1 cellular context compared by ENCODE assay signal in the genomic region with DNA sequence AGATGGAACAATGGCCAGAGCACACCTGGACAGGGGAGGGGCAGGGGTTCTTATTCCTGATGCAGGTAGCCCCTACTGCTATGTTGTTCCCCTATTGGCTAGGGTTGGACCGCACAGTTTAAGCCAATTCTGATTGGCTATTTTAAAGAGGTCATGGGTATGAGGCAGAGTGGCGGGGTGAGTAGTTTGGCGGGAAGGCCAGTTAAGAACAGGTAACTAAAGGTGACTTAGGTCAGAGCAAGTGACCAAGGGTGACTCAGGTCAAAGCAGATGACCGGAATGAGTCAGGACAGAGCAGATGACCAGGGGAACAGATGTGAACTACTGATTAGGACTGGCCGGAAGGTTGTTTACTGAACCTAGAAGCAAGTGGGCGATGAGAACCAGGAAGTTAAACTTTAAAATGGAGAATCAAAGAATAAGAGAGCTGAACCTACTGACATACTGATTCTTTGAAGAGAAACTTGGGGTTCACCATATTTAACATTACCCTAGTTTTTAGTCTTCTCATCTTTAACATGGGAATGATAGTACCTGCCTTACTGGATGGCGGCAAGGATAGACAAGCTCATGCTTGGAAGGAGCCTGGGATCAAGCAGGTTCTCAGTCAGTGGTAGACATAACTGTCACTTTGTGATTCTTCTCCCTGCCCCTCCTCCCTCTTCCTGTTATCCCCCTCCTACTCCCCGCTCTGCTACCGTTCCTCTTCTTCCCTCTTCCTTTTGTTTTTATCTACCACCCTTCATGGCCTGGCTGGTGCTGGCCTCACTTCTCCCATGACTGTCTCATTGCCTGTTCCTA.
A peak's percentile ranks its signal among the peaks of the same experiment; 100 is the strongest.
TF ChIP-seq lines count a peak whose summit lies in the region.

No MANE protein-coding gene starts in this region.

TF ChIP-seq in K562, 482 proteins besides CTCF, POLR2A, EP300 and RAD21 (continued from another document and continues in another):
- peak; percentile 52; the same call in 1 of the 2 replicates for TF ChIP-seq RAD51 (IDR thresholded peaks at IDR 0.05; ENCODE audit: borderline replicate concordance, low read depth)
- no peak for TF ChIP-seq BDP1 (IDR thresholded peaks at IDR 0.05; ENCODE audit: insufficient read depth, insufficient read length)
- peak; percentile 94 for TF ChIP-seq NCOR1 (IDR thresholded peaks at IDR 0.05)
- no peak for TF ChIP-seq HNRNPUL1 (IDR thresholded peaks at IDR 0.05; ENCODE audit: low read length)
- TF ChIP-seq SIN3B (IDR thresholded peaks at IDR 0.05; ENCODE audit: low read depth) = 0 out of 2 replicates have a peak, but pooled peaks have one; percentile 7
- no peak for TF ChIP-seq KAT8 (IDR thresholded peaks at IDR 0.05; ENCODE audit: low read depth)
- peak; percentile 96 for TF ChIP-seq CHAMP1 (IDR thresholded peaks at IDR 0.05)
- TF ChIP-seq NCOA6 (IDR thresholded peaks at IDR 0.05) = no peak; the same call in 1 of the 2 replicates
- peak; percentile 95 for TF ChIP-seq JUN (IDR thresholded peaks at IDR 0.05; ENCODE audit: borderline replicate concordance, low read depth, low read length)
- TF ChIP-seq JUN (CRISPR knock-in tag; IDR thresholded peaks at IDR 0.05; ENCODE audit: borderline replicate concordance) = peak; percentile 87
- TF ChIP-seq, protein P1, sequence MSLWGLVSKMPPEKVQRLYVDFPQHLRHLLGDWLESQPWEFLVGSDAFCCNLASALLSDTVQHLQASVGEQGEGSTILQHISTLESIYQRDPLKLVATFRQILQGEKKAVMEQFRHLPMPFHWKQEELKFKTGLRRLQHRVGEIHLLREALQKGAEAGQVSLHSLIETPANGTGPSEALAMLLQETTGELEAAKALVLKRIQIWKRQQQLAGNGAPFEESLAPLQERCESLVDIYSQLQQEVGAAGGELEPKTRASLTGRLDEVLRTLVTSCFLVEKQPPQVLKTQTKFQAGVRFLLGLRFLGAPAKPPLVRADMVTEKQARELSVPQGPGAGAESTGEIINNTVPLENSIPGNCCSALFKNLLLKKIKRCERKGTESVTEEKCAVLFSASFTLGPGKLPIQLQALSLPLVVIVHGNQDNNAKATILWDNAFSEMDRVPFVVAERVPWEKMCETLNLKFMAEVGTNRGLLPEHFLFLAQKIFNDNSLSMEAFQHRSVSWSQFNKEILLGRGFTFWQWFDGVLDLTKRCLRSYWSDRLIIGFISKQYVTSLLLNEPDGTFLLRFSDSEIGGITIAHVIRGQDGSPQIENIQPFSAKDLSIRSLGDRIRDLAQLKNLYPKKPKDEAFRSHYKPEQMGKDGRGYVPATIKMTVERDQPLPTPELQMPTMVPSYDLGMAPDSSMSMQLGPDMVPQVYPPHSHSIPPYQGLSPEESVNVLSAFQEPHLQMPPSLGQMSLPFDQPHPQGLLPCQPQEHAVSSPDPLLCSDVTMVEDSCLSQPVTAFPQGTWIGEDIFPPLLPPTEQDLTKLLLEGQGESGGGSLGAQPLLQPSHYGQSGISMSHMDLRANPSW (CRISPR knock-in tag; IDR thresholded peaks at IDR 0.05) = no peak
- 0 out of 2 replicates have a peak, but pooled peaks have one; percentile 14 for TF ChIP-seq CREB3 (tag; conservative IDR thresholded peaks at IDR 0.05; ENCODE audit: low read depth)
- TF ChIP-seq CEBPG (CRISPR knock-in tag; IDR thresholded peaks at IDR 0.05) = no peak
- no peak for TF ChIP-seq CEBPG (tag; conservative IDR thresholded peaks at IDR 0.05 in 1 of 2, IDR thresholded peaks at IDR 0.05 in 1 of 2)
- TF ChIP-seq E2F8 (IDR thresholded peaks at IDR 0.05; ENCODE audit: low read depth, partially characterized antibody) = peak; percentile 84
- no peak for TF ChIP-seq TGIF2 (CRISPR knock-in tag; IDR thresholded peaks at IDR 0.05)
- TF ChIP-seq ZKSCAN1 (IDR thresholded peaks at IDR 0.05; ENCODE audit: low read depth, low read length) = no peak
- peak; percentile 81; the same call in 1 of the 2 replicates for TF ChIP-seq ZNF57 (CRISPR knock-in tag; IDR thresholded peaks at IDR 0.05)
- TF ChIP-seq, protein P2, sequence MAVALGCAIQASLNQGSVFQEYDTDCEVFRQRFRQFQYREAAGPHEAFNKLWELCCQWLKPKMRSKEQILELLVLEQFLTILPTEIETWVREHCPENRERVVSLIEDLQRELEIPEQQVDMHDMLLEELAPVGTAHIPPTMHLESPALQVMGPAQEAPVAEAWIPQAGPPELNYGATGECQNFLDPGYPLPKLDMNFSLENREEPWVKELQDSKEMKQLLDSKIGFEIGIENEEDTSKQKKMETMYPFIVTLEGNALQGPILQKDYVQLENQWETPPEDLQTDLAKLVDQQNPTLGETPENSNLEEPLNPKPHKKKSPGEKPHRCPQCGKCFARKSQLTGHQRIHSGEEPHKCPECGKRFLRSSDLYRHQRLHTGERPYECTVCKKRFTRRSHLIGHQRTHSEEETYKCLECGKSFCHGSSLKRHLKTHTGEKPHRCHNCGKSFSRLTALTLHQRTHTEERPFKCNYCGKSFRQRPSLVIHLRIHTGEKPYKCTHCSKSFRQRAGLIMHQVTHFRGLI (CRISPR knock-in tag; IDR thresholded peaks at IDR 0.05) = peak; percentile 67; the same call in 1 of the 2 replicates
- TF ChIP-seq ZNF589 (CRISPR knock-in tag; IDR thresholded peaks at IDR 0.05; ENCODE audit: low read depth) = peak; percentile 38
- TF ChIP-seq REST (CRISPR knock-in tag; IDR thresholded peaks at IDR 0.05; ENCODE audit: low read depth) = no peak
- peak; percentile 46; the same call in 1 of the 2 replicates for TF ChIP-seq ZBED1 (IDR thresholded peaks at IDR 0.05)
- no peak for TF ChIP-seq PCBP1 (IDR thresholded peaks at IDR 0.05; ENCODE audit: low read depth, low read length, poor library complexity, severe bottlenecking)
- TF ChIP-seq STAT5B (CRISPR knock-in tag; IDR thresholded peaks at IDR 0.05) = no peak
- no peak for TF ChIP-seq ZNF780A (CRISPR knock-in tag; IDR thresholded peaks at IDR 0.05)
- TF ChIP-seq HBP1 (CRISPR knock-in tag; IDR thresholded peaks at IDR 0.05) = peak; percentile 81
- TF ChIP-seq ZNF146 (CRISPR knock-in tag; IDR thresholded peaks at IDR 0.05; ENCODE audit: unreplicated experiment) = no peak
- TF ChIP-seq NUFIP1 (IDR thresholded peaks at IDR 0.05; ENCODE audit: partially characterized antibody) = no peak
- TF ChIP-seq, protein P3, sequence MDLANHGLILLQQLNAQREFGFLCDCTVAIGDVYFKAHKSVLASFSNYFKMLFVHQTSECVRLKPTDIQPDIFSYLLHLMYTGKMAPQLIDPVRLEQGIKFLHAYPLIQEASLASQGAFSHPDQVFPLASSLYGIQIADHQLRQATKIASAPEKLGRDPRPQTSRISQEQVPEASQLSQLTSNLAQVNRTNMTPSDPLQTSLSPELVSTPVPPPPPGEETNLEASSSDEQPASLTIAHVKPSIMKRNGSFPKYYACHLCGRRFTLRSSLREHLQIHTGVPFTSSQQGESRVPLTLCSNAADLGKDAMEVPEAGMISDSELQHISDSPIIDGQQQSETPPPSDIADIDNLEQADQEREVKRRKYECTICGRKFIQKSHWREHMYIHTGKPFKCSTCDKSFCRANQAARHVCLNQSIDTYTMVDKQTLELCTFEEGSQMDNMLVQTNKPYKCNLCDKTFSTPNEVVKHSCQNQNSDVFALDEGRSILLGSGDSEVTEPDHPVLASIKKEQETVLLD (IDR thresholded peaks at IDR 0.05) = peak; percentile 77; the same call in 1 of the 2 replicates
- no peak for TF ChIP-seq ZNF184 (CRISPR knock-in tag; IDR thresholded peaks at IDR 0.05)
- TF ChIP-seq XRCC5 (IDR thresholded peaks at IDR 0.05; ENCODE audit: low read depth, low read length) = no peak
- TF ChIP-seq, protein P4, sequence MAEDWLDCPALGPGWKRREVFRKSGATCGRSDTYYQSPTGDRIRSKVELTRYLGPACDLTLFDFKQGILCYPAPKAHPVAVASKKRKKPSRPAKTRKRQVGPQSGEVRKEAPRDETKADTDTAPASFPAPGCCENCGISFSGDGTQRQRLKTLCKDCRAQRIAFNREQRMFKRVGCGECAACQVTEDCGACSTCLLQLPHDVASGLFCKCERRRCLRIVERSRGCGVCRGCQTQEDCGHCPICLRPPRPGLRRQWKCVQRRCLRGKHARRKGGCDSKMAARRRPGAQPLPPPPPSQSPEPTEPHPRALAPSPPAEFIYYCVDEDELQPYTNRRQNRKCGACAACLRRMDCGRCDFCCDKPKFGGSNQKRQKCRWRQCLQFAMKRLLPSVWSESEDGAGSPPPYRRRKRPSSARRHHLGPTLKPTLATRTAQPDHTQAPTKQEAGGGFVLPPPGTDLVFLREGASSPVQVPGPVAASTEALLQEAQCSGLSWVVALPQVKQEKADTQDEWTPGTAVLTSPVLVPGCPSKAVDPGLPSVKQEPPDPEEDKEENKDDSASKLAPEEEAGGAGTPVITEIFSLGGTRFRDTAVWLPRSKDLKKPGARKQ (CRISPR knock-in tag; IDR thresholded peaks at IDR 0.05) = no peak
- TF ChIP-seq, protein P5, sequence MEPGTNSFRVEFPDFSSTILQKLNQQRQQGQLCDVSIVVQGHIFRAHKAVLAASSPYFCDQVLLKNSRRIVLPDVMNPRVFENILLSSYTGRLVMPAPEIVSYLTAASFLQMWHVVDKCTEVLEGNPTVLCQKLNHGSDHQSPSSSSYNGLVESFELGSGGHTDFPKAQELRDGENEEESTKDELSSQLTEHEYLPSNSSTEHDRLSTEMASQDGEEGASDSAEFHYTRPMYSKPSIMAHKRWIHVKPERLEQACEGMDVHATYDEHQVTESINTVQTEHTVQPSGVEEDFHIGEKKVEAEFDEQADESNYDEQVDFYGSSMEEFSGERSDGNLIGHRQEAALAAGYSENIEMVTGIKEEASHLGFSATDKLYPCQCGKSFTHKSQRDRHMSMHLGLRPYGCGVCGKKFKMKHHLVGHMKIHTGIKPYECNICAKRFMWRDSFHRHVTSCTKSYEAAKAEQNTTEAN (CRISPR knock-in tag; IDR thresholded peaks at IDR 0.05) = no peak
- TF ChIP-seq ZNF77 (CRISPR knock-in tag; IDR thresholded peaks at IDR 0.05) = no peak
